Comparison of ENCODE assay signal across 29 cellular contexts in the genomic region with DNA sequence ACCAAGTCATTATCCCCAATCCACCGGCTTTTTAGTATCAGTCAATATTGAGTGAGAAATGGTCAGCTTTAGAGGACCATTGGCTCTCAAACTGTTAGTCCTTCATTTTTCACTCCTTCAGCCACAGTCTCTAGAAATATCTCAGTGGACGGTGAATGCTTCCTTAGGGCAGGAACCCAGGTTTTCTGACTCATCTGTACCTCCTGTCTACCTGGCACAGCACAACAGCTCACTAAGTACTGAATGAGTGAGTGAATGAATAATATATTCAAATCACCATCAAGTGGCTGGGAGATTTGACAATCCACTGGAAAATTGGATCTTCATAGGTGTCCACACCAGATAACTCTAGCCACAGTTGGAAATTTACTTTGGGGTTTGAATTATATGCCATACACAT.
"Had no signal": no experiment of that assay in that cellular context is flagged by ENCODE, and none has a peak within 500 bp of the region (broad histone marks: within the 10 kb centered on the region; RNA-seq: fewer than 3 reads in every experiment).

No MANE protein-coding gene starts in this region.

- H3K27me3 Mint-ChIP-seq: activated naive CD8-positive, alpha-beta T cell; naive B cell; stimulated activated naive CD8-positive, alpha-beta T cell treated with anti-CD3 and anti-CD28 coated beads, Interleukin-15, Interleukin-2, amounts not matched to agents 100 ng/mL and 50 ng/mL, for 24 hours; type B pancreatic cell had no signal

- H3K4me1 ChIP-seq: esophagus squamous epithelium, prostate gland, vagina had no signal

- H3K27ac Mint-ChIP-seq: activated CD8-positive, alpha-beta memory T cell treated with anti-CD3 and anti-CD28 coated beads, Interleukin-2, amount 10 ng/mL, durations not matched to agents 7 days and 5 days; activated CD8-positive, alpha-beta T cell treated with anti-CD3 and anti-CD28 coated beads, Interleukin-2, amount 10 ng/mL, durations not matched to agents 7 days and 5 days; activated naive CD8-positive, alpha-beta T cell; activated T-helper 2 cell treated with anti-CD3 and anti-CD28 coated beads, Interferon-gamma antibody, Interleukin-2, Interleukin-4, amounts not matched to agents 10 μg/mL and 5 μg/mL and 100 μg/mL, durations not matched to agents 14 hours and 24 hours and 36 hours; mesothelial cell of epicardium; nephron progenitor cell; stimulated activated effector memory CD8-positive, alpha-beta T cell treated with anti-CD3 and anti-CD28 coated beads, Interleukin-12 subunit alpha, Interleukin-12 subunit beta, amount 100 ng/mL, for 72 hours; stimulated activated naive CD8-positive, alpha-beta T cell treated with anti-CD3 and anti-CD28 coated beads, Interleukin-15, Interleukin-2, amounts not matched to agents 100 ng/mL and 50 ng/mL, for 24 hours; T-helper 1 cell treated with Interleukin-12 subunit alpha and Interleukin-12 subunit beta and Interleukin-4 antibody, amounts not matched to agents 30 μg/mL and 1 μg/mL, for 36 hours; type B pancreatic cell; WTC11 had no signal

- H3K4me3 ChIP-seq: body of pancreas, esophagus squamous epithelium, left ventricle myocardium inferior, lung, pancreas, prostate gland, sigmoid colon, vagina had no signal

- H3K4me1 Mint-ChIP-seq: activated CD8-positive, alpha-beta memory T cell treated with anti-CD3 and anti-CD28 coated beads, Interleukin-2, amount 10 ng/mL, durations not matched to agents 7 days and 5 days; stimulated activated effector memory CD8-positive, alpha-beta T cell treated with anti-CD3 and anti-CD28 coated beads, Interleukin-12 subunit alpha, Interleukin-12 subunit beta, amount 100 ng/mL, for 72 hours had no signal

- H3K9me3 Mint-ChIP-seq: stimulated activated effector memory CD8-positive, alpha-beta T cell treated with anti-CD3 and anti-CD28 coated beads, Interleukin-12 subunit alpha, Interleukin-12 subunit beta, amount 100 ng/mL, for 72 hours; stimulated activated naive CD8-positive, alpha-beta T cell treated with anti-CD3 and anti-CD28 coated beads, Interleukin-15, Interleukin-2, amounts not matched to agents 100 ng/mL and 50 ng/mL, for 24 hours; T-helper 1 cell treated with Interleukin-12 subunit alpha and Interleukin-12 subunit beta and Interleukin-4 antibody, amounts not matched to agents 30 μg/mL and 1 μg/mL, for 36 hours; type B pancreatic cell had no signal

- H3K27ac ChIP-seq: body of pancreas, esophagus squamous epithelium, left ventricle myocardium inferior, pancreas, prostate gland, sigmoid colon, vagina had no signal

- H3K27me3 ChIP-seq: body of pancreas, esophagus squamous epithelium, pancreas, sigmoid colon, vagina had no signal

- DNase-seq: activated CD4-positive, alpha-beta T cell treated with anti-CD3 and anti-CD28 coated beads, Interleukin-2, amount 50 U/mL, for 1 hour; activated CD8-positive, alpha-beta memory T cell treated with anti-CD3 and anti-CD28 coated beads, Interleukin-2, amount 10 ng/mL, durations not matched to agents 7 days and 5 days; activated CD8-positive, alpha-beta T cell treated with anti-CD3 and anti-CD28 coated beads, Interleukin-2, amount 10 ng/mL, durations not matched to agents 7 days and 5 days; activated T-cell treated with anti-CD3 and anti-CD28 coated beads, Interleukin-2, amount 50 U/mL, for 48 hours; aorta; body of pancreas; cortex of kidney; esophagus squamous epithelium; left ventricle myocardium inferior; naive B cell; nephron progenitor cell; pancreas; sigmoid colon; small intestine; stimulated activated CD4-positive, alpha-beta T cell treated with anti-CD3 and anti-CD28 coated beads, Interleukin-4, amount 100 ng/mL, for 24 hours; SW 1271; T1000 had no signal

- H3K4me3 Mint-ChIP-seq: activated CD8-positive, alpha-beta memory T cell treated with anti-CD3 and anti-CD28 coated beads, Interleukin-2, amount 10 ng/mL, durations not matched to agents 7 days and 5 days; activated CD8-positive, alpha-beta T cell treated with anti-CD3 and anti-CD28 coated beads, Interleukin-2, amount 10 ng/mL, durations not matched to agents 7 days and 5 days; activated naive CD8-positive, alpha-beta T cell; mesothelial cell of epicardium; nephron progenitor cell; stimulated activated effector memory CD8-positive, alpha-beta T cell treated with anti-CD3 and anti-CD28 coated beads, Interleukin-12 subunit alpha, Interleukin-12 subunit beta, amount 100 ng/mL, for 72 hours; stimulated activated naive CD8-positive, alpha-beta T cell treated with anti-CD3 and anti-CD28 coated beads, Interleukin-15, Interleukin-2, amounts not matched to agents 100 ng/mL and 50 ng/mL, for 24 hours; T-helper 1 cell treated with Interleukin-12 subunit alpha and Interleukin-12 subunit beta and Interleukin-4 antibody, amounts not matched to agents 30 μg/mL and 1 μg/mL, for 36 hours; type B pancreatic cell; WTC11 had no signal

- FAIRE-seq: frontal cortex, pancreas, small intestine had no signal

- H3K36me3 Mint-ChIP-seq: activated CD8-positive, alpha-beta memory T cell treated with anti-CD3 and anti-CD28 coated beads, Interleukin-2, amount 10 ng/mL, durations not matched to agents 7 days and 5 days; activated naive CD8-positive, alpha-beta T cell; mesothelial cell of epicardium; naive B cell; stimulated activated effector memory CD8-positive, alpha-beta T cell treated with anti-CD3 and anti-CD28 coated beads, Interleukin-12 subunit alpha, Interleukin-12 subunit beta, amount 100 ng/mL, for 72 hours; type B pancreatic cell; WTC11 had no signal

- H3K36me3 ChIP-seq: esophagus squamous epithelium, left ventricle myocardium inferior, pancreas, prostate gland, sigmoid colon, vagina had no signal

- H3K9me3 ChIP-seq: body of pancreas, esophagus squamous epithelium, left ventricle myocardium inferior, pancreas, prostate gland, sigmoid colon, vagina had no signal

- ATAC-seq: activated CD8-positive, alpha-beta memory T cell treated with anti-CD3 and anti-CD28 coated beads, Interleukin-2, amount 10 ng/mL, durations not matched to agents 7 days and 5 days; activated CD8-positive, alpha-beta T cell treated with anti-CD3 and anti-CD28 coated beads, Interleukin-2, amount 10 ng/mL, durations not matched to agents 7 days and 5 days; body of pancreas; pancreas; stimulated activated effector memory CD8-positive, alpha-beta T cell treated with anti-CD3 and anti-CD28 coated beads, Interleukin-12 subunit alpha, Interleukin-12 subunit beta, amount 100 ng/mL, for 72 hours; WTC11 had no signal
